8 cellular contexts compared by ENCODE assay signal in genomic region chr18:13216732-13217465, GRCh38. TPM values are rescaled to one million over a fixed set of nuclear protein-coding genes. Genes with fewer than 3 reads are reported as not detected.
DNase-seq lines count a peak whose midpoint lies in the region; TF ChIP-seq lines count a peak whose summit lies in the region.

No MANE protein-coding gene starts in this region.

- H3K4me1 ChIP-seq in HUES6 (ENCODE audit: control insufficient read depth, insufficient read depth, low read length) (peaks cover 10% of the 10 kb centered on the region; the same call in 1 of the 2 replicates), ectodermal cell (ENCODE audit: control insufficient read depth, insufficient read depth, low read length) (peaks cover 9% of the 10 kb centered on the region), mucosa of rectum (ENCODE audit: control insufficient read depth in 2 of 2, insufficient read depth in 2 of 2, low read length in 2 of 2) (peaks cover 20 to 39% of the 10 kb centered on the region in 2 donors), subcutaneous abdominal adipose tissue (ENCODE audit: control insufficient read depth in 5 of 5, insufficient read depth in 5 of 5, low read length in 5 of 5) (peaks cover 9 to 59% (median 46%) of the 10 kb centered on the region in 5 donors)

- H3K27ac ChIP-seq in HUES6 (ENCODE audit: low read depth, low read length): no peak overlapping the region
- no peak overlapping the region for H3K27ac ChIP-seq in ectodermal cell (ENCODE audit: insufficient read depth, low read depth, low read length, poor library complexity, severe bottlenecking)
- H3K27ac ChIP-seq in mucosa of rectum (ENCODE audit: low read depth in 2 of 2, low read length in 2 of 2): peak overlapping the region in 1 of 2 donors; percentile 78
- no peak overlapping the region for H3K27ac ChIP-seq in subcutaneous abdominal adipose tissue (ENCODE audit: low read depth, low read length)

- 4% methylated on average over 59 of the region's 59 CpGs for WGBS in ectodermal cell, 2 experiments

- H3K4me3 ChIP-seq in HUES6 (ENCODE audit: low read depth, low read length) (peak overlapping the region; percentile 80), ectodermal cell (ENCODE audit: insufficient read depth, low read depth, low read length) (peak overlapping the region; percentile 47), mucosa of rectum (ENCODE audit: low read length in 2 of 2) (peak overlapping the region; percentile 51 to 78), subcutaneous abdominal adipose tissue (ENCODE audit: low read depth in 1 of 5, low read length in 5 of 5) (peak overlapping the region; percentile 54 to 84 (median 80))

- H3K9me3 ChIP-seq in HUES6 (ENCODE audit: control insufficient read depth, insufficient read depth, low read depth, low read length) (no peaks in the 10 kb centered on the region), ectodermal cell (ENCODE audit: control insufficient read depth, low read length) (no peaks in the 10 kb centered on the region), mucosa of rectum (ENCODE audit: control insufficient read depth in 2 of 2, low read length in 2 of 2) (no peaks in the 10 kb centered on the region), subcutaneous abdominal adipose tissue (ENCODE audit: control insufficient read depth in 5 of 5, low read length in 5 of 5) (no peaks in the 10 kb centered on the region)

- H3K27me3 ChIP-seq in HUES6 (ENCODE audit: control insufficient read depth, insufficient read depth, low read length): peaks cover 49% of the 10 kb centered on the region
- peaks cover 63% of the 10 kb centered on the region for H3K27me3 ChIP-seq in ectodermal cell (ENCODE audit: control insufficient read depth, insufficient read depth, low read length, poor library complexity, severe bottlenecking)
- no peaks in the 10 kb centered on the region for H3K27me3 ChIP-seq in mucosa of rectum (ENCODE audit: control insufficient read depth in 2 of 2, insufficient read depth in 2 of 2, low read length in 2 of 2)
- H3K27me3 ChIP-seq in subcutaneous abdominal adipose tissue (ENCODE audit: control insufficient read depth in 5 of 5, insufficient read depth in 4 of 5, low read length in 5 of 5): peaks cover 0 to 2% (median 0%) of the 10 kb centered on the region in 5 donors

- H3K36me3 ChIP-seq in HUES6 (ENCODE audit: control insufficient read depth, insufficient read depth, low read length): no peaks in the 10 kb centered on the region
- H3K36me3 ChIP-seq in ectodermal cell (ENCODE audit: control insufficient read depth, insufficient read depth, low read length): no peaks in the 10 kb centered on the region
- no peaks in the 10 kb centered on the region for H3K36me3 ChIP-seq in mucosa of rectum (ENCODE audit: control insufficient read depth in 2 of 2, insufficient read depth in 2 of 2, low read length in 2 of 2)
- H3K36me3 ChIP-seq in subcutaneous abdominal adipose tissue (ENCODE audit: control insufficient read depth in 5 of 5, insufficient read depth in 5 of 5, low read length in 5 of 5): no peaks in the 10 kb centered on the region

- in situ Hi-C loops in GM13977 (cut with MboI; ENCODE audit: low pct_unique_long_range_greater_than_20kb, low sequenced_read_pairs, unreplicated experiment): no loop called here

- peak; percentile 74 for DNase-seq in GM13977 (ENCODE audit: low spot score)
- peak; percentile 36 for DNase-seq in activated CD4-positive, alpha-beta T cell treated with anti-CD3 and anti-CD28 coated beads for 1 hour
- DNase-seq in AG08395 (ENCODE audit: low spot score): no peak
- no peak for DNase-seq in HPDE6-E6E7 (ENCODE audit: extremely low spot score)

- peak; percentile 42 for TF ChIP-seq CTCF in GM13977 (IDR thresholded peaks at IDR 0.05; ENCODE audit: extremely low read depth, insufficient read depth, missing control alignments)

- H3K9ac ChIP-seq in HUES6 (ENCODE audit: low read length) (no peak overlapping the region), mucosa of rectum (ENCODE audit: low read depth in 1 of 2, low read length in 2 of 2) (peak overlapping the region; percentile 17 to 26), subcutaneous abdominal adipose tissue (ENCODE audit: low read length in 5 of 5) (peak overlapping the region in 1 of 5 donors; percentile 66)

RNA-seq across cellular contexts. Expression of gene LDLRAD4, which starts 1.7 kb away (rescaled TPM):
- 0.39 TPM for polyA plus RNA-seq in ectodermal cell (2013, experiment 1 of 4)
- 0.25 TPM for polyA plus RNA-seq in ectodermal cell (2013, experiment 2 of 4)
- 0.53 TPM for polyA plus RNA-seq in ectodermal cell (2013, experiment 3 of 4)
- 0.24 TPM for polyA plus RNA-seq in ectodermal cell (2013, experiment 4 of 4)

Comparison
In these comparisons a context has a peak if more than half of its experiments do, and no peak if none do; other contexts are left out.
1. DNase-seq: peak in GM13977 (single experiment) and activated CD4-positive, alpha-beta T cell treated with anti-CD3 and anti-CD28 coated beads for 1 hour (single experiment); none in AG08395 (single experiment) and HPDE6-E6E7 (single experiment).
2. Peak in every context shown above with its lines, with median percentiles within 50 percentile points of each other: H3K4me3 ChIP-seq.